ENCODE assay signal across 2 cellular contexts in genomic region chr7:96225251-96225650, GRCh38.
TF ChIP-seq lines count a peak whose summit lies in the region.

No MANE protein-coding gene starts in this region.

TF ChIP-seq in IMR-90, 13 proteins besides CTCF, POLR2A, EP300 and RAD21:
- no peak for TF ChIP-seq NFE2L2 (IDR thresholded peaks at IDR 0.05; ENCODE audit: low read depth, low read length)
- TF ChIP-seq RFX5 (IDR thresholded peaks at IDR 0.05; ENCODE audit: low read depth, low read length): no peak
- no peak for TF ChIP-seq CHD1 (IDR thresholded peaks at IDR 0.05; ENCODE audit: low read depth, low read length)
- TF ChIP-seq BHLHE40 (IDR thresholded peaks at IDR 0.05; ENCODE audit: low read depth, low read length): no peak
- no peak for TF ChIP-seq ELK1 (IDR thresholded peaks at IDR 0.05; ENCODE audit: borderline replicate concordance, low read depth, low read length)
- no peak for TF ChIP-seq SMC3 (IDR thresholded peaks at IDR 0.05; ENCODE audit: low read depth, low read length)
- TF ChIP-seq CEBPB (IDR thresholded peaks at IDR 0.05; ENCODE audit: low read depth, low read length): no peak
- TF ChIP-seq MAFK (IDR thresholded peaks at IDR 0.05; ENCODE audit: low read depth, low read length): no peak
- no peak for TF ChIP-seq FOS (IDR thresholded peaks at IDR 0.05; ENCODE audit: low read depth, low read length)
- no peak for TF ChIP-seq MAZ (IDR thresholded peaks at IDR 0.05; ENCODE audit: borderline replicate concordance, low read depth, low read length)

TF ChIP-seq in H1, 55 proteins besides CTCF, POLR2A, EP300 and RAD21:
- TF ChIP-seq TBP (IDR thresholded peaks at IDR 0.05; ENCODE audit: low read depth, low read length): no peak
- TF ChIP-seq BACH1 (IDR thresholded peaks at IDR 0.05; ENCODE audit: low read length): no peak
- TF ChIP-seq USF2 (IDR thresholded peaks at IDR 0.05; ENCODE audit: low read length): no peak
- no peak for TF ChIP-seq CHD7 (IDR thresholded peaks at IDR 0.05; ENCODE audit: insufficient replicate concordance, low read length)
- TF ChIP-seq ATF3 (IDR thresholded peaks at IDR 0.05; ENCODE audit: insufficient read depth, low read depth, low read length): no peak
- TF ChIP-seq CREB1 (IDR thresholded peaks at IDR 0.05): no peak
- no peak for TF ChIP-seq RBBP5 (IDR thresholded peaks at IDR 0.05; ENCODE audit: borderline replicate concordance, low read depth, low read length)
- no peak for TF ChIP-seq E2F6 (IDR thresholded peaks at IDR 0.05)
- TF ChIP-seq KDM1A (IDR thresholded peaks at IDR 0.05; ENCODE audit: borderline replicate concordance, low read length): no peak
- TF ChIP-seq TAF1 (IDR thresholded peaks at IDR 0.05; ENCODE audit: low read depth, low read length): no peak
- TF ChIP-seq RXRA (IDR thresholded peaks at IDR 0.05; ENCODE audit: insufficient read depth, low read depth, low read length): no peak
- no peak for TF ChIP-seq KDM4A (IDR thresholded peaks at IDR 0.05; ENCODE audit: low read depth, low read length, severe bottlenecking)
- no peak for TF ChIP-seq RFX5 (IDR thresholded peaks at IDR 0.05; ENCODE audit: borderline replicate concordance, low read depth, low read length)
TF ChIP-seq in H1: peak in this region for 0.
